ENCODE assay signal across 28 cellular contexts in the genomic region with DNA sequence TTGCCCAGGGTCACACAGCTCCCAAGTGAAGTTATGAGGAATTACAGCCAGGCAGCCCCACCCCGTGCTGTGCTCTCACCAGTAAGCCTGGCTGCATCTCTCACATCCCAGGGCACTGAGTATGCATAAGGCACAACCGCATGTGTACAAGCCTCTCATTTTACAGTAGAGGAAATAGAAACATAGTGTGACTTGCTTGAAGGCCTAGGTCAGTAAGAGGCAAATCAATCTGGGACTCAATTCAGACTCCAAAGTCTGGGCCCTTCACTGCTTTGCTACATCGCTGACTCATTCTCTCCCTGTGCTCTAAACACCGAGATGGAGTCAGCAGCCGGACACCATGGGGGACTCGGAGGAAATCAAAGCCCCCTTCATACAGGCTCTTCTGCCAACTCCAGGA. TPM values are rescaled to one million over a fixed set of nuclear protein-coding genes. Genes with fewer than 3 reads are reported as not detected.
DNase-seq lines count a peak whose midpoint lies in the region; ATAC-seq and TF ChIP-seq lines count a peak whose summit lies in the region.
"Had no signal": no experiment of that assay in that cellular context is flagged by ENCODE, and none has a peak within 500 bp of the region (broad histone marks: within the 10 kb centered on the region; RNA-seq: fewer than 3 reads in every experiment).

No MANE protein-coding gene starts in this region.

- H3K27me3 ChIP-seq in BLaER1: peaks cover 8% of the 10 kb centered on the region
- H3K27me3 ChIP-seq: MG63, testis had no signal

- TF ChIP-seq CTCF in mucosa of descending colon (IDR thresholded peaks at IDR 0.05): no peak

- H3K4me3 ChIP-seq in BLaER1 (no peak overlapping the region), mucosa of descending colon (no peak overlapping the region)
- H3K4me3 ChIP-seq: BLaER1 treated with 17β-estradiol and CSF1 and Interleukin-3, amounts not matched to agents 10 nM and 100 nM; heart left ventricle; MG63; testis had no signal

- no peaks in the 10 kb centered on the region for H3K36me3 ChIP-seq in BLaER1
- H3K36me3 ChIP-seq in mucosa of descending colon (ENCODE audit: low read depth): no peaks in the 10 kb centered on the region
- H3K36me3 ChIP-seq: heart left ventricle, MG63 had no signal

- ATAC-seq in esophagus mucosa: peak; percentile 58
- peak; percentile 40 for ATAC-seq in mucosa of descending colon
- ATAC-seq in HG02571 (IDR thresholded peaks at IDR 0.05; ENCODE audit: unreplicated experiment): no peak
- ATAC-seq: activated naive CD4-positive, alpha-beta T cell treated with anti-CD3 and anti-CD28 coated beads, Interleukin-2, amount 50 U/mL, for 72 hours; activated T-helper 17 cell treated with anti-CD3 and anti-CD28 coated beads, Interleukin-2, amount 50 U/mL, for 72 hours; heart left ventricle had no signal

- H3K9me3 ChIP-seq in BLaER1 (no peaks in the 10 kb centered on the region), mucosa of descending colon (no peaks in the 10 kb centered on the region)
- H3K9me3 ChIP-seq: BLaER1 treated with 17β-estradiol and CSF1 and Interleukin-3, amounts not matched to agents 10 nM and 100 nM; Caco-2; heart left ventricle; MG63; testis had no signal

- no peaks in the 10 kb centered on the region for H4K20me1 ChIP-seq in BLaER1

- peak; percentile 16 for DNase-seq in LHCN-M2 (ENCODE audit: low read depth)
- no peak for DNase-seq in mucosa of descending colon
- DNase-seq in AG08395 (ENCODE audit: low spot score): no peak
- DNase-seq in activated CD8-positive, alpha-beta memory T cell treated with anti-CD3 and anti-CD28 coated beads, Interleukin-2, amount 50 U/mL, for 48 hours: no peak
- DNase-seq in activated gamma-delta T cell (lab: John Stamatoyannopoulos, UW): no peak
- DNase-seq: activated B cell treated with CpG ODN at 0.5 μM for 24 hours; anterior cingulate cortex; Caco-2; caudate nucleus; GOT3; heart left ventricle; MG63; NCI-H1417; NCI-H2081; NCI-H345; NCI-H748 treated with DMSO at 0.1 percent for 48 hours; retina; stimulated activated CD4-positive, alpha-beta T cell treated with anti-CD3 and anti-CD28 coated beads, Interleukin-4, amount 100 ng/mL, for 4 hours; stimulated activated naive CD4-positive, alpha-beta T cell treated with Interleukin-2 at 50 U/mL for 16 hours; T1000; testis had no signal

- no peak overlapping the region for H3K27ac ChIP-seq in BLaER1
- H3K27ac ChIP-seq: BLaER1 treated with 17β-estradiol and CSF1 and Interleukin-3, amounts not matched to agents 10 nM and 100 nM; HL-60; testis had no signal

- no peak overlapping the region for H3K9ac ChIP-seq in BLaER1
- H3K9ac ChIP-seq: BLaER1 treated with 17β-estradiol and CSF1 and Interleukin-3, amounts not matched to agents 10 nM and 100 nM had no signal

- intact Hi-C loops in mucosa of descending colon (cut with DNase I, micrococcal nuclease): no loop called here

- H3K4me1 ChIP-seq in BLaER1 (peaks cover 43% of the 10 kb centered on the region), mucosa of descending colon (ENCODE audit: low read depth) (peaks cover 12% of the 10 kb centered on the region)

- H3K4me2 ChIP-seq in BLaER1: peak overlapping the region; percentile 62; the same call in 1 of the 2 replicates

RNA-seq across cellular contexts. Expression of a gene that starts 7.9 kb away (rescaled TPM):
- 1.3 and 1.5 TPM in 2 replicates for total RNA-seq in LHCN-M2 (2014; rRNA removed)
- 4.1 TPM for polyA plus RNA-seq in LHCN-M2 (2012)
- 3.4 TPM for total RNA-seq in esophagus mucosa
- total RNA-seq in mucosa of descending colon: 10 to 100 TPM; 12.8 to 16.8 (median 14.3) TPM
